In genomic region chr6:149493697-149494334, GRCh38 we compare ENCODE assay signal across 17 cellular contexts. TPM values are rescaled to one million over a fixed set of nuclear protein-coding genes. Genes with fewer than 3 reads are reported as not detected.
DNase-seq lines count a peak whose midpoint lies in the region; ATAC-seq and TF ChIP-seq lines count a peak whose summit lies in the region.
"Had no signal": no experiment of that assay in that cellular context is flagged by ENCODE, and none has a peak within 500 bp of the region (broad histone marks: within the 10 kb centered on the region; RNA-seq: fewer than 3 reads in every experiment).

No MANE protein-coding gene starts in this region.

- TF ChIP-seq CTCF in esophagus muscularis mucosa (IDR thresholded peaks at IDR 0.05) = no peak

- no peak overlapping the region for H3K27ac ChIP-seq in esophagus muscularis mucosa (replicated peaks in 1 of 4)
- H3K27ac ChIP-seq: ovary, thoracic aorta had no signal

- H3K9me3 Mint-ChIP-seq in activated naive CD4-positive, alpha-beta T cell treated with anti-CD3 and anti-CD28 coated beads, Interleukin-2, amount 10 ng/mL, durations not matched to agents 7 days and 5 days = no peaks in the 10 kb centered on the region
- H3K9me3 Mint-ChIP-seq in T-cell = no peaks in the 10 kb centered on the region
- H3K9me3 Mint-ChIP-seq in dendritic cell treated with granulocyte-macrophage colony-stimulating factor and Interleukin-4, amounts not matched to agents 40 ng/mL and 50 ng/mL, for 4 days = no peaks in the 10 kb centered on the region
- no peaks in the 10 kb centered on the region for H3K9me3 Mint-ChIP-seq in stimulated activated naive B cell treated with anti-CD40 and anti-IgM and Interleukin-4, amounts not matched to agents 10 μg/mL and 1 μg/mL and 100 μg/mL, for 72 hours
- H3K9me3 Mint-ChIP-seq: activated T-cell treated with anti-CD3 and anti-CD28 coated beads, Interleukin-2, amount 50 U/mL, for 4 hours had no signal

- H3K36me3 ChIP-seq in esophagus muscularis mucosa = no peaks in the 10 kb centered on the region
- H3K36me3 ChIP-seq: ovary, thoracic aorta had no signal

- no peak for ATAC-seq in T-cell (replicated peaks in 1 of 4)
- peak in 1 of 2 donors; percentile 19 for ATAC-seq in stimulated activated naive B cell treated with anti-CD40 and anti-IgM and Interleukin-4, amounts not matched to agents 10 μg/mL and 1 μg/mL and 100 μg/mL, for 72 hours (replicated peaks)
- no peak for ATAC-seq in HG03469 (IDR thresholded peaks at IDR 0.05; ENCODE audit: unreplicated experiment)

- H3K36me3 Mint-ChIP-seq in activated naive CD4-positive, alpha-beta T cell treated with anti-CD3 and anti-CD28 coated beads, Interleukin-2, amount 10 ng/mL, durations not matched to agents 7 days and 5 days = peaks cover 1% of the 10 kb centered on the region
- H3K36me3 Mint-ChIP-seq in T-cell = peaks cover 7% of the 10 kb centered on the region
- no peaks in the 10 kb centered on the region for H3K36me3 Mint-ChIP-seq in dendritic cell treated with granulocyte-macrophage colony-stimulating factor and Interleukin-4, amounts not matched to agents 40 ng/mL and 50 ng/mL, for 4 days (ENCODE audit: low read depth)
- peaks cover 6 to 17% of the 10 kb centered on the region in 2 donors for H3K36me3 Mint-ChIP-seq in stimulated activated naive B cell treated with anti-CD40 and anti-IgM and Interleukin-4, amounts not matched to agents 10 μg/mL and 1 μg/mL and 100 μg/mL, for 72 hours

- no peak for TF ChIP-seq EP300 in esophagus muscularis mucosa (IDR thresholded peaks at IDR 0.05)

- POLR2A ChIA-PET in T-cell (lab: Charles Lee) = interaction anchor here (0.7 to 2.2 kb wide), 3 partner anchors 9 to 25 kb away, joined by 3 to 26 read pairs (median 5); partner anchors contain the start of gene ZC3H12D (in 1 of the 2)

- no peaks in the 10 kb centered on the region for H3K9me3 ChIP-seq in esophagus muscularis mucosa
- H3K9me3 ChIP-seq: ovary, thoracic aorta had no signal

- peaks cover 53% of the 10 kb centered on the region for H3K4me1 Mint-ChIP-seq in activated naive CD4-positive, alpha-beta T cell treated with anti-CD3 and anti-CD28 coated beads, Interleukin-2, amount 10 ng/mL, durations not matched to agents 7 days and 5 days
- H3K4me1 Mint-ChIP-seq in T-cell = peaks cover 60 to 84% (median 79%) of the 10 kb centered on the region in 3 donors
- H3K4me1 Mint-ChIP-seq in dendritic cell treated with granulocyte-macrophage colony-stimulating factor and Interleukin-4, amounts not matched to agents 40 ng/mL and 50 ng/mL, for 4 days (ENCODE audit: low read depth) = peaks cover 40% of the 10 kb centered on the region
- H3K4me1 Mint-ChIP-seq in stimulated activated naive B cell treated with anti-CD40 and anti-IgM and Interleukin-4, amounts not matched to agents 10 μg/mL and 1 μg/mL and 100 μg/mL, for 72 hours = peaks cover 48 to 73% of the 10 kb centered on the region in 2 donors

- H3K4me3 Mint-ChIP-seq in activated naive CD4-positive, alpha-beta T cell treated with anti-CD3 and anti-CD28 coated beads, Interleukin-2, amount 10 ng/mL, durations not matched to agents 7 days and 5 days = no peak overlapping the region
- peak overlapping the region in 1 of 3 donors; percentile 68 for H3K4me3 Mint-ChIP-seq in T-cell
- H3K4me3 Mint-ChIP-seq in dendritic cell treated with granulocyte-macrophage colony-stimulating factor and Interleukin-4, amounts not matched to agents 40 ng/mL and 50 ng/mL, for 4 days = no peak overlapping the region
- H3K4me3 Mint-ChIP-seq in stimulated activated naive B cell treated with anti-CD40 and anti-IgM and Interleukin-4, amounts not matched to agents 10 μg/mL and 1 μg/mL and 100 μg/mL, for 72 hours = no peak overlapping the region
- H3K4me3 Mint-ChIP-seq: activated T-cell treated with anti-CD3 and anti-CD28 coated beads, Interleukin-2, amount 50 U/mL, for 4 hours had no signal

- peak overlapping the region; percentile 42 for H3K27ac Mint-ChIP-seq in activated naive CD4-positive, alpha-beta T cell treated with anti-CD3 and anti-CD28 coated beads, Interleukin-2, amount 10 ng/mL, durations not matched to agents 7 days and 5 days
- peak overlapping the region; percentile 95 to 98 for H3K27ac Mint-ChIP-seq in T-cell
- peak overlapping the region; percentile 75 for H3K27ac Mint-ChIP-seq in dendritic cell treated with granulocyte-macrophage colony-stimulating factor and Interleukin-4, amounts not matched to agents 40 ng/mL and 50 ng/mL, for 4 days
- peak overlapping the region; percentile 85 for H3K27ac Mint-ChIP-seq in stimulated activated naive B cell treated with anti-CD40 and anti-IgM and Interleukin-4, amounts not matched to agents 10 μg/mL and 1 μg/mL and 100 μg/mL, for 72 hours

- H3K27me3 ChIP-seq in esophagus muscularis mucosa = no peaks in the 10 kb centered on the region
- H3K27me3 ChIP-seq: ovary had no signal

- 91% methylated on average over 8 of the region's 8 CpGs for WGBS in esophagus muscularis mucosa

- no peaks in the 10 kb centered on the region for H3K4me1 ChIP-seq in esophagus muscularis mucosa

- no peaks in the 10 kb centered on the region for H3K27me3 Mint-ChIP-seq in activated naive CD4-positive, alpha-beta T cell treated with anti-CD3 and anti-CD28 coated beads, Interleukin-2, amount 10 ng/mL, durations not matched to agents 7 days and 5 days
- H3K27me3 Mint-ChIP-seq in T-cell = no peaks in the 10 kb centered on the region
- H3K27me3 Mint-ChIP-seq in dendritic cell treated with granulocyte-macrophage colony-stimulating factor and Interleukin-4, amounts not matched to agents 40 ng/mL and 50 ng/mL, for 4 days = no peaks in the 10 kb centered on the region
- H3K27me3 Mint-ChIP-seq in stimulated activated naive B cell treated with anti-CD40 and anti-IgM and Interleukin-4, amounts not matched to agents 10 μg/mL and 1 μg/mL and 100 μg/mL, for 72 hours = no peaks in the 10 kb centered on the region

- intact Hi-C loops in dendritic cell treated with granulocyte-macrophage colony-stimulating factor and Interleukin-4, amounts not matched to agents 40 ng/mL and 50 ng/mL, for 4 days (cut with micrococcal nuclease) = no loop called here
- intact Hi-C loops in esophagus muscularis mucosa (cut with DNase I) = no loop called here

- H3K4me3 ChIP-seq in esophagus muscularis mucosa = no peak overlapping the region
- H3K4me3 ChIP-seq: ovary, thoracic aorta had no signal

- DNase-seq in activated naive CD4-positive, alpha-beta T cell treated with anti-CD3 and anti-CD28 coated beads, Interleukin-2, amount 10 ng/mL, durations not matched to agents 7 days and 5 days = no peak
- no peak for DNase-seq in activated naive CD4-positive, alpha-beta T cell treated with Interleukin-2 at 50 U/mL for 16 hours
- DNase-seq in T-cell = no peak
- no peak for DNase-seq in stimulated activated naive B cell treated with anti-CD40 and anti-IgM and Interleukin-4, amounts not matched to agents 10 μg/mL and 1 μg/mL and 100 μg/mL, for 72 hours
- no peak for DNase-seq in esophagus muscularis mucosa (ENCODE audit: extremely low spot score)
- DNase-seq: activated CD4-positive, alpha-beta T cell treated with anti-CD3 and anti-CD28 coated beads for 1 hour; activated T-cell treated with anti-CD3 and anti-CD28 coated beads, Interleukin-2, amount 50 U/mL, for 4 hours; anterior cingulate cortex; cerebellar nuclear complex; DMS 273 treated with DMSO at 0.1 percent for 48 hours; foreskin fibroblast; NCI-H1436 treated with DMSO at 0.1 percent for 48 hours; ovary; SHP77 treated with DMSO at 0.1 percent for 48 hours had no signal

- no peak for TF ChIP-seq POLR2A in esophagus muscularis mucosa (IDR thresholded peaks at IDR 0.05; ENCODE audit: low read depth)

- CTCF ChIA-PET in activated naive CD4-positive, alpha-beta T cell treated with anti-CD3 and anti-CD28 coated beads, Interleukin-2, amount 10 ng/mL, durations not matched to agents 7 days and 5 days (lab: Charles Lee) = interaction anchor here (1.8 to 4.7 kb wide), 3 partner anchors 13 to 62 kb away, joined by 4 to 31 read pairs (median 26); no protein-coding TSS in a partner anchor
- CTCF ChIA-PET in T-cell (lab: Charles Lee) = interaction anchor here (0.6 to 2.3 kb wide), 3 partner anchors 9 to 41 kb away, joined by 3 to 20 read pairs (median 3); no protein-coding TSS in a partner anchor

RNA-seq across cellular contexts. Expression of gene ZC3H12D, which starts 9.0 kb away (rescaled TPM):
- total RNA-seq in T-cell (100 to 1,000 TPM in 3 of 5 donors, 10 to 100 TPM in 2; 48.2 to 117 (median 107) TPM), esophagus muscularis mucosa (1 to 10 TPM in 1 of 4 donors, under 1 TPM in 3; 0.63 to 5.8 (median 0.87) TPM)

RNA-seq across cellular contexts. Expression of gene PPIL4, which starts 52.0 kb away (rescaled TPM):
- total RNA-seq in T-cell = 10 to 100 TPM; 25.2 to 32.1 (median 26.6) TPM
- 10 to 100 TPM; 22.1 to 30.2 (median 26.1) TPM for total RNA-seq in esophagus muscularis mucosa

Comparison
In these comparisons a context has a peak if more than half of its experiments do, and no peak if none do; other contexts are left out.
1. H3K27ac Mint-ChIP-seq: peak in every context shown above with its lines; median percentile 96 in T-cell; 85 in stimulated activated naive B cell treated with anti-CD40 and anti-IgM and Interleukin-4, amounts not matched to agents 10 μg/mL and 1 μg/mL and 100 μg/mL, for 72 hours; 75 in dendritic cell treated with granulocyte-macrophage colony-stimulating factor and Interleukin-4, amounts not matched to agents 40 ng/mL and 50 ng/mL, for 4 days; 42 in activated naive CD4-positive, alpha-beta T cell treated with anti-CD3 and anti-CD28 coated beads, Interleukin-2, amount 10 ng/mL, durations not matched to agents 7 days and 5 days.
2. RNA of gene ZC3H12D, which starts 9.0 kb away (total RNA-seq): 48.2 to 117 TPM in T-cell; 0.63 to 5.8 TPM in esophagus muscularis mucosa; every median in the first group is over 4 times any median in the second.